1 cellular context compared by ENCODE assay signal in the genomic region with DNA sequence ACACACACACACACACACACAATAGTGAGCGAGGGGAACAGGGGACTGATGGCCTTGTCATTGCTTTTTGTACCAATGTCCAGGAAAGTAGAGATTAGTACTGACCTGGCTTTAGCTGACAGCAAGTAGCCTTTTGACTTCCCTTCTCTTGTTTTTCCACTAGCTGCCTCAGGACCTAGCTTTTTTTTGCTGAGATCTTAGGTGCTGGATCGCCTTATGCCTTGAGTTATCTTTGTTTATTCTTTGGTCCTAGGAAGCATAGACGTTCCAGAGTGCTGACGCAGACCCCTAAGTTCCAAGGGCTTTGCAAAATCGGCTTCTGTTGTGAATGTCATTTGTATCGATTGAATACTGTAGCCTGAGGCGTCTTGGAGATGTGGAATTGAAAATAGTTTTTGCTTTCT.
TF ChIP-seq lines count a peak whose summit lies in the region.

A gene with protein sequence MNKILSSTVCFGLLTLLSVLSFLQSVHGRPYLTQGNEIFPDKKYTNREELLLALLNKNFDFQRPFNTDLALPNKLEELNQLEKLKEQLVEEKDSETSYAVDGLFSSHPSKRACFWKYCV (minus strand): TSS at position 218 of the 404 bp plus-strand sequence. CDS start 48,337 bp downstream, outside the sequence.

TF ChIP-seq in HEK293T, 16 proteins besides CTCF, POLR2A, EP300 and RAD21 (continued from another document):
- no peak for TF ChIP-seq ELF4 (IDR thresholded peaks at IDR 0.05)
- no peak for TF ChIP-seq FOXM1 (IDR thresholded peaks at IDR 0.05; ENCODE audit: borderline replicate concordance)
